ENCODE assay signal across 33 cellular contexts in genomic region chr2:160901631-160902030, GRCh38.
DNase-seq lines count a peak whose midpoint lies in the region; ATAC-seq and TF ChIP-seq lines count a peak whose summit lies in the region.
"Had no signal": no experiment of that assay in that cellular context is flagged by ENCODE, and none has a peak within 500 bp of the region (broad histone marks: within the 10 kb centered on the region; RNA-seq: fewer than 3 reads in every experiment).

No MANE protein-coding gene starts in this region.

- peaks cover 28% of the 10 kb centered on the region for H3K4me1 Mint-ChIP-seq in type B pancreatic cell (ENCODE audit: unreplicated experiment)
- H3K4me1 Mint-ChIP-seq: activated CD8-positive, alpha-beta memory T cell treated with anti-CD3 and anti-CD28 coated beads, Interleukin-2, amount 10 ng/mL, durations not matched to agents 7 days and 5 days; CD4-positive, CD25-positive, alpha-beta regulatory T cell; central memory CD8-positive, alpha-beta T cell; naive thymus-derived CD4-positive, alpha-beta T cell; T-helper 17 cell had no signal

- no peak overlapping the region for H2BK12ac ChIP-seq in neuronal stem cell (ENCODE audit: low read length)

- H3K4me1 ChIP-seq in right atrium auricular region (peaks cover 0 to 5% of the 10 kb centered on the region in 2 donors), heart left ventricle (peaks cover 0 to 25% (median 0%) of the 10 kb centered on the region in 12 donors), neuronal stem cell (ENCODE audit: control insufficient read depth in 2 of 2, insufficient read depth in 1 of 2, low read depth in 1 of 2, low read length in 2 of 2) (peaks cover 4 to 8% of the 10 kb centered on the region in 2 donors), breast epithelium (no peaks in the 10 kb centered on the region)
- H3K4me1 ChIP-seq: prostate gland, uterus had no signal

- no peak overlapping the region for H3K23ac ChIP-seq in neuronal stem cell (ENCODE audit: low read depth, low read length, poor library complexity)

- H2BK15ac ChIP-seq in neuronal stem cell (ENCODE audit: low read length) = no peak overlapping the region

- peaks cover 5% of the 10 kb centered on the region for H3K36me3 Mint-ChIP-seq in type B pancreatic cell
- H3K36me3 Mint-ChIP-seq: activated CD8-positive, alpha-beta memory T cell treated with anti-CD3 and anti-CD28 coated beads, Interleukin-2, amount 10 ng/mL, durations not matched to agents 7 days and 5 days; CD4-positive, CD25-positive, alpha-beta regulatory T cell; naive thymus-derived CD4-positive, alpha-beta T cell had no signal

- intact Hi-C loops in Right ventricle myocardium inferior (cut with DNase I) = loop anchor here (10.0 kb wide), 1 partner anchor 477 kb away; no protein-coding TSS in a partner anchor
- intact Hi-C loops in heart left ventricle (cut with DNase I) = no loop called here
- intact Hi-C loops in breast epithelium (cut with DNase I; ENCODE audit: low total_unique reads) = no loop called here

- H3K4me3 ChIP-seq in right atrium auricular region (no peak overlapping the region), heart left ventricle (no peak overlapping the region), neuronal stem cell (ENCODE audit: low read length in 2 of 2) (no peak overlapping the region), breast epithelium (no peak overlapping the region)
- H3K4me3 ChIP-seq: gastrocnemius medialis, GM23338, prostate gland, uterus had no signal

- ATAC-seq in Right ventricle myocardium inferior (peak; percentile 77), heart left ventricle (peak; percentile 18 to 70 (median 58)), GM18873 (IDR thresholded peaks at IDR 0.05; ENCODE audit: low FRiP score, unreplicated experiment) (no peak)
- ATAC-seq: activated CD8-positive, alpha-beta memory T cell treated with anti-CD3 and anti-CD28 coated beads, Interleukin-2, amount 10 ng/mL, durations not matched to agents 7 days and 5 days; esophagus mucosa; gastrocnemius medialis; GM23338; naive thymus-derived CD4-positive, alpha-beta T cell; PC-3; stimulated activated naive CD8-positive, alpha-beta T cell treated with anti-CD3 and anti-CD28 coated beads, Interleukin-15, Interleukin-2, amounts not matched to agents 100 U/mL and 50 U/mL, for 24 hours; T-helper 17 cell had no signal

- no peak overlapping the region for H3K14ac ChIP-seq in neuronal stem cell (ENCODE audit: low read length)

- H3K36me3 ChIP-seq in right atrium auricular region = no peaks in the 10 kb centered on the region
- H3K36me3 ChIP-seq in heart left ventricle = no peaks in the 10 kb centered on the region
- no peaks in the 10 kb centered on the region for H3K36me3 ChIP-seq in neuronal stem cell (replicated peaks in 1 of 2; ENCODE audit: control insufficient read depth in 2 of 2, insufficient read depth in 2 of 2, low read length in 2 of 2)
- no peaks in the 10 kb centered on the region for H3K36me3 ChIP-seq in breast epithelium
- H3K36me3 ChIP-seq: gastrocnemius medialis, prostate gland, uterus had no signal

- H3K4me3 Mint-ChIP-seq in type B pancreatic cell = peak overlapping the region; percentile 48
- H3K4me3 Mint-ChIP-seq: activated CD8-positive, alpha-beta memory T cell treated with anti-CD3 and anti-CD28 coated beads, Interleukin-2, amount 10 ng/mL, durations not matched to agents 7 days and 5 days; CD4-positive, CD25-positive, alpha-beta regulatory T cell; central memory CD8-positive, alpha-beta T cell; GM23338; naive thymus-derived CD4-positive, alpha-beta T cell; T-helper 17 cell had no signal

- no peak overlapping the region for H2AK5ac ChIP-seq in neuronal stem cell (ENCODE audit: low read depth, low read length)

- no peak overlapping the region for H2BK120ac ChIP-seq in neuronal stem cell (ENCODE audit: low read depth, low read length)

- H3K27me3 ChIP-seq in right atrium auricular region = no peaks in the 10 kb centered on the region
- no peaks in the 10 kb centered on the region for H3K27me3 ChIP-seq in heart left ventricle
- no peaks in the 10 kb centered on the region for H3K27me3 ChIP-seq in neuronal stem cell (ENCODE audit: control insufficient read depth in 3 of 3, insufficient read depth in 3 of 3, low read depth in 1 of 3, low read length in 3 of 3)
- no peaks in the 10 kb centered on the region for H3K27me3 ChIP-seq in breast epithelium
- H3K27me3 ChIP-seq: gastrocnemius medialis, uterus had no signal

- no peak overlapping the region for H4K91ac ChIP-seq in neuronal stem cell (ENCODE audit: low read depth, low read length, poor library complexity)

- H3K27ac Mint-ChIP-seq in type B pancreatic cell = peak overlapping the region; percentile 51
- H3K27ac Mint-ChIP-seq: activated CD8-positive, alpha-beta memory T cell treated with anti-CD3 and anti-CD28 coated beads, Interleukin-2, amount 10 ng/mL, durations not matched to agents 7 days and 5 days; CD4-positive, CD25-positive, alpha-beta regulatory T cell; GM23338; naive thymus-derived CD4-positive, alpha-beta T cell; T-helper 17 cell had no signal

- H4K8ac ChIP-seq in neuronal stem cell (ENCODE audit: low read depth, low read length) = no peak overlapping the region

- 11 to 70% (median 51%) methylated on average over 4 of the region's 4 CpGs for WGBS in heart left ventricle, 4 donors
- no CpG with 5 or more reads among the region's 4 CpGs for WGBS in neuronal stem cell (ENCODE audit: extremely low coverage in 2 of 2, insufficient read length in 2 of 2, insufficient replicate concordance in 1 of 2), 2 donors

- H3K4ac ChIP-seq in neuronal stem cell (ENCODE audit: low read length) = no peak overlapping the region

- DNase-seq in Right ventricle myocardium inferior (ENCODE audit: missing footprints) = no peak
- no peak for DNase-seq in right atrium auricular region (ENCODE audit: low spot score)
- DNase-seq in heart left ventricle = peak in 2 of 5 donors; percentile 33 to 39
- no peak for DNase-seq in neuronal stem cell (ENCODE audit: low spot score)
- DNase-seq in type B pancreatic cell (ENCODE audit: extremely low spot score, unreplicated experiment) = no peak
- no peak for DNase-seq in breast epithelium (ENCODE audit: low spot score in 2 of 2)
- DNase-seq in iPS-NIHi7 (ENCODE audit: extremely low spot score) = no peak
- DNase-seq: activated CD8-positive, alpha-beta memory T cell treated with anti-CD3 and anti-CD28 coated beads, Interleukin-2, amount 10 ng/mL, durations not matched to agents 7 days and 5 days; activated T-cell treated with anti-CD3 and anti-CD28 coated beads, Interleukin-2, amount 50 U/mL, for 48 hours; CD4-positive, CD25-positive, alpha-beta regulatory T cell; dermis blood vessel endothelial cell; DMS 273 treated with DMSO at 0.1 percent for 48 hours; EL; gastrocnemius medialis; midbrain; naive thymus-derived CD4-positive, alpha-beta T cell; NCI-H1092; NCI-H187; NCI-H2171 treated with DMSO at 0.1 percent for 48 hours; NCI-H524; NK-92 treated with Interleukin-12 subunit alpha and Interleukin-12 subunit beta, amount 100 ng/mL, for 24 hours; nucleus accumbens; PC-3; SK-N-SH; small intestine; stimulated activated naive CD8-positive, alpha-beta T cell treated with anti-CD3 and anti-CD28 coated beads, Interleukin-15, Interleukin-2, amounts not matched to agents 100 U/mL and 50 U/mL, for 24 hours; T-helper 17 cell had no signal

- H2AFZ ChIP-seq in neuronal stem cell (ENCODE audit: low read length) = peak overlapping the region; percentile 72
- H2AFZ ChIP-seq: GM23338 had no signal

- TF ChIP-seq CTCF in right atrium auricular region (IDR thresholded peaks at IDR 0.05) = no peak
- TF ChIP-seq CTCF in heart left ventricle (IDR thresholded peaks at IDR 0.05) = no peak
- TF ChIP-seq CTCF in type B pancreatic cell (conservative IDR thresholded peaks at IDR 0.05) = no peak
- TF ChIP-seq CTCF in breast epithelium (IDR thresholded peaks at IDR 0.05) = no peak

- H3K9me3 ChIP-seq in right atrium auricular region = no peaks in the 10 kb centered on the region
- no peaks in the 10 kb centered on the region for H3K9me3 ChIP-seq in heart left ventricle
- H3K9me3 ChIP-seq in neuronal stem cell (replicated peaks in 1 of 2; ENCODE audit: control insufficient read depth in 2 of 2, insufficient read depth in 1 of 2, low read depth in 1 of 2, low read length in 2 of 2) = no peaks in the 10 kb centered on the region
- no peaks in the 10 kb centered on the region for H3K9me3 ChIP-seq in breast epithelium
- H3K9me3 ChIP-seq: gastrocnemius medialis, prostate gland, uterus had no signal

- no peaks in the 10 kb centered on the region for H3K79me1 ChIP-seq in neuronal stem cell (ENCODE audit: low read depth, low read length)

- no peak overlapping the region for H3K18ac ChIP-seq in neuronal stem cell (ENCODE audit: low read length)

- H3K27ac ChIP-seq in right atrium auricular region (peak overlapping the region in 1 of 2 donors; percentile 30), heart left ventricle (peak overlapping the region in 3 of 12 donors; percentile 14 to 35 (median 29)), neuronal stem cell (replicated peaks; ENCODE audit: low read length) (no peak overlapping the region), breast epithelium (no peak overlapping the region)
- H3K27ac ChIP-seq: gastrocnemius medialis, prostate gland, uterus had no signal

- no peaks in the 10 kb centered on the region for H3K27me3 Mint-ChIP-seq in type B pancreatic cell
- H3K27me3 Mint-ChIP-seq: activated CD8-positive, alpha-beta memory T cell treated with anti-CD3 and anti-CD28 coated beads, Interleukin-2, amount 10 ng/mL, durations not matched to agents 7 days and 5 days had no signal

- peaks cover 5% of the 10 kb centered on the region for H3K9me3 Mint-ChIP-seq in type B pancreatic cell
- H3K9me3 Mint-ChIP-seq: central memory CD8-positive, alpha-beta T cell; GM23338; naive thymus-derived CD4-positive, alpha-beta T cell had no signal

- H2BK5ac ChIP-seq in neuronal stem cell (ENCODE audit: low read length) = no peak overlapping the region

- no peak overlapping the region for H3K9ac ChIP-seq in neuronal stem cell (ENCODE audit: low read depth, low read length, poor library complexity)
- H3K9ac ChIP-seq: SK-N-SH had no signal

- H3K4me2 ChIP-seq in neuronal stem cell (ENCODE audit: insufficient read depth, low read length, poor library complexity, severe bottlenecking) = no peak overlapping the region
- H3K4me2 ChIP-seq: GM23338, SK-N-SH had no signal

- no peak for TF ChIP-seq POLR2A in heart left ventricle (IDR thresholded peaks at IDR 0.05)
- no peak for TF ChIP-seq POLR2A in breast epithelium (IDR thresholded peaks at IDR 0.05)
